In genomic region chr3:149009732-149010131, GRCh38 we compare ENCODE assay signal across 8 cellular contexts. TPM values are rescaled to one million over a fixed set of nuclear protein-coding genes. Genes with fewer than 3 reads are reported as not detected.
DNase-seq lines count a peak whose midpoint lies in the region; ATAC-seq and TF ChIP-seq lines count a peak whose summit lies in the region.

No MANE protein-coding gene starts in this region.

- TF ChIP-seq EP300 in ovary (IDR thresholded peaks at IDR 0.05), result no peak

- H3K9me3 ChIP-seq in left ventricle myocardium inferior (replicated peaks) (no peaks in the 10 kb centered on the region), tibial artery (no peaks in the 10 kb centered on the region), ovary (no peaks in the 10 kb centered on the region)

- DNase-seq in left ventricle myocardium inferior (no peak), Right ventricle myocardium inferior (ENCODE audit: missing footprints) (no peak), tibial artery (no peak), ovary (no peak)
- DNase-seq in activated gamma-delta T cell treated with anti-CD3 and anti-CD28 coated beads, Interleukin-2, amount 50 U/mL, for 16 hours (ENCODE audit: low read depth), result peak; percentile 29
- no peak for DNase-seq in stimulated activated CD4-positive, alpha-beta T cell treated with anti-CD3 and anti-CD28 coated beads, Interleukin-1b, Interleukin-23, amount 100 ng/mL, for 48 hours

- WGBS in ovary, 3 donors, result 94 to 98% (median 96%) methylated on average over 2 of the region's 2 CpGs

- H3K4me3 ChIP-seq in left ventricle myocardium inferior (no peak overlapping the region), tibial artery (no peak overlapping the region), ovary (no peak overlapping the region)

- H3K27me3 ChIP-seq in left ventricle myocardium inferior (ENCODE audit: low read depth) (no peaks in the 10 kb centered on the region), tibial artery (no peaks in the 10 kb centered on the region), ovary (no peaks in the 10 kb centered on the region)

- H3K36me3 ChIP-seq in left ventricle myocardium inferior (peaks cover 82% of the 10 kb centered on the region), tibial artery (peaks cover 26 to 56% (median 47%) of the 10 kb centered on the region in 3 donors), ovary (no peaks in the 10 kb centered on the region)

- ATAC-seq in Right ventricle myocardium inferior (no peak), HG03175 (IDR thresholded peaks at IDR 0.05; ENCODE audit: unreplicated experiment) (peak; percentile 81), GM19455 (IDR thresholded peaks at IDR 0.05; ENCODE audit: unreplicated experiment) (no peak)

- H3K27ac ChIP-seq in left ventricle myocardium inferior (replicated peaks), result peak overlapping the region; percentile 28
- H3K27ac ChIP-seq in tibial artery, result peak overlapping the region; percentile 28 to 61
- no peak overlapping the region for H3K27ac ChIP-seq in ovary

- intact Hi-C loops in left ventricle myocardium inferior (cut with micrococcal nuclease) (no loop called here), Right ventricle myocardium inferior (cut with DNase I) (no loop called here), tibial artery (cut with DNase I; ENCODE audit: low total_unique reads) (no loop called here), ovary (cut with DNase I) (no loop called here)

- no peak for TF ChIP-seq POLR2A in ovary (IDR thresholded peaks at IDR 0.05)

- TF ChIP-seq CTCF in left ventricle myocardium inferior (IDR thresholded peaks at IDR 0.05; ENCODE audit: borderline replicate concordance), result no peak
- TF ChIP-seq CTCF in tibial artery (IDR thresholded peaks at IDR 0.05), result no peak
- no peak for TF ChIP-seq CTCF in ovary (IDR thresholded peaks at IDR 0.05)

- H3K4me1 ChIP-seq in left ventricle myocardium inferior (peaks cover 34% of the 10 kb centered on the region), tibial artery (peaks cover 0 to 51% (median 24%) of the 10 kb centered on the region in 4 donors), ovary (ENCODE audit: insufficient read depth) (no peaks in the 10 kb centered on the region)

RNA-seq across cellular contexts. Expression of gene GYG1, which starts 18.4 kb away (rescaled TPM):
- total RNA-seq in left ventricle myocardium inferior (155 TPM), Right ventricle myocardium inferior (202 TPM), ovary (10 to 100 TPM; 23.8 to 73.8 (median 54.0) TPM)
- polyA plus RNA-seq in ovary, result 10 to 100 TPM; 58.4 to 86.1 TPM

Comparison
In these comparisons a context has a peak if more than half of its experiments do, and no peak if none do; other contexts are left out.
1. H3K27ac ChIP-seq: peak in left ventricle myocardium inferior (single experiment) and tibial artery (2 of 2); none in ovary (0 of 2).